ENCODE assay signal across 10 cellular contexts in genomic region chr5:174751154-174751990, GRCh38. TPM values are rescaled to one million over a fixed set of nuclear protein-coding genes. Genes with fewer than 3 reads are reported as not detected.
A peak's percentile ranks its signal among the peaks of the same experiment; 100 is the strongest.
DNase-seq lines count a peak whose midpoint lies in the region; TF ChIP-seq lines count a peak whose summit lies in the region.
"Had no signal": no experiment of that assay in that cellular context is flagged by ENCODE, and none has a peak within 500 bp of the region (broad histone marks: within the 10 kb centered on the region; RNA-seq: fewer than 3 reads in every experiment).

No MANE protein-coding gene starts in this region.

- no peaks in the 10 kb centered on the region for H4K20me1 ChIP-seq in osteoblast (ENCODE audit: insufficient read depth, low read length)

- peak; percentile 59 for DNase-seq in Caki2 (ENCODE audit: low read depth)
- peak; percentile 23 to 64 for DNase-seq in NCI-H526 (lab: John Stamatoyannopoulos, UW)
- no peak for DNase-seq in esophagus muscularis mucosa (ENCODE audit: extremely low spot score)
- no peak for DNase-seq in osteoblast (ENCODE audit: insufficient read length, low spot score, missing footprints)
- DNase-seq in activated T-helper 1 cell treated with anti-CD3 and anti-CD28 coated beads, Interleukin-12 subunit alpha, Interleukin-12 subunit beta, Interleukin-2, Interleukin-4 antibody, amounts not matched to agents 30 ng/mL and 10 ng/mL and 1 ng/mL, durations not matched to agents 14 hours and 24 hours and 36 hours (ENCODE audit: low spot score) = no peak
- DNase-seq in erythroblast (lab: John Stamatoyannopoulos, UW) = no peak
- no peak for DNase-seq in superior temporal gyrus (ENCODE audit: extremely low spot score)
- no peak for DNase-seq in activated T-helper 2 cell treated with anti-CD3 and anti-CD28 coated beads, Interferon-gamma antibody, Interleukin-2, Interleukin-4, amounts not matched to agents 10 μg/mL and 5 μg/mL and 100 μg/mL, durations not matched to agents 14 hours and 24 hours and 36 hours (ENCODE audit: low spot score)
- DNase-seq: activated naive CD4-positive, alpha-beta T cell treated with Interleukin-2 at 50 U/mL for 16 hours had no signal

- intact Hi-C loops in esophagus muscularis mucosa (cut with DNase I) = no loop called here
- intact Hi-C loops in activated T-helper 1 cell treated with anti-CD3 and anti-CD28 coated beads, Interleukin-12 subunit alpha, Interleukin-12 subunit beta, Interleukin-2, Interleukin-4 antibody, amounts not matched to agents 30 ng/mL and 10 ng/mL and 1 ng/mL, durations not matched to agents 14 hours and 24 hours and 36 hours (cut with micrococcal nuclease) = no loop called here
- intact Hi-C loops in activated T-helper 2 cell treated with anti-CD3 and anti-CD28 coated beads, Interferon-gamma antibody, Interleukin-2, Interleukin-4, amounts not matched to agents 10 μg/mL and 5 μg/mL and 100 μg/mL, durations not matched to agents 14 hours and 24 hours and 36 hours (cut with micrococcal nuclease) = no loop called here

- no peaks in the 10 kb centered on the region for H3K9me3 Mint-ChIP-seq in activated T-helper 1 cell treated with anti-CD3 and anti-CD28 coated beads, Interleukin-12 subunit alpha, Interleukin-12 subunit beta, Interleukin-2, Interleukin-4 antibody, amounts not matched to agents 30 ng/mL and 10 ng/mL and 1 ng/mL, durations not matched to agents 14 hours and 24 hours and 36 hours
- no peaks in the 10 kb centered on the region for H3K9me3 Mint-ChIP-seq in activated T-helper 2 cell treated with anti-CD3 and anti-CD28 coated beads, Interferon-gamma antibody, Interleukin-2, Interleukin-4, amounts not matched to agents 10 μg/mL and 5 μg/mL and 100 μg/mL, durations not matched to agents 14 hours and 24 hours and 36 hours

- TF ChIP-seq POLR2A in esophagus muscularis mucosa (IDR thresholded peaks at IDR 0.05; ENCODE audit: low read depth) (no peak), erythroblast (IDR thresholded peaks at IDR 0.05; ENCODE audit: low read length) (no peak)

- no peaks in the 10 kb centered on the region for H3K9me3 ChIP-seq in esophagus muscularis mucosa
- H3K9me3 ChIP-seq in osteoblast (ENCODE audit: low read depth, low read length) = no peaks in the 10 kb centered on the region

- H3K4me3 ChIP-seq in esophagus muscularis mucosa = peak overlapping the region; percentile 47 to 54 (median 50)
- H3K4me3 ChIP-seq in osteoblast (ENCODE audit: insufficient read depth, low read length) = peak overlapping the region; percentile 28

- 2% methylated on average over 12 of the region's 89 CpGs for whole genome bisulfite sequencing in esophagus muscularis mucosa

- no peaks in the 10 kb centered on the region for H3K36me3 Mint-ChIP-seq in activated T-helper 1 cell treated with anti-CD3 and anti-CD28 coated beads, Interleukin-12 subunit alpha, Interleukin-12 subunit beta, Interleukin-2, Interleukin-4 antibody, amounts not matched to agents 30 ng/mL and 10 ng/mL and 1 ng/mL, durations not matched to agents 14 hours and 24 hours and 36 hours (ENCODE audit: low read depth)
- H3K36me3 Mint-ChIP-seq in activated T-helper 2 cell treated with anti-CD3 and anti-CD28 coated beads, Interferon-gamma antibody, Interleukin-2, Interleukin-4, amounts not matched to agents 10 μg/mL and 5 μg/mL and 100 μg/mL, durations not matched to agents 14 hours and 24 hours and 36 hours (ENCODE audit: low read depth) = no peaks in the 10 kb centered on the region

- H3K36me3 ChIP-seq in esophagus muscularis mucosa (no peaks in the 10 kb centered on the region), osteoblast (ENCODE audit: insufficient read depth, low read length) (no peaks in the 10 kb centered on the region)

- H3K4me1 Mint-ChIP-seq in activated T-helper 1 cell treated with anti-CD3 and anti-CD28 coated beads, Interleukin-12 subunit alpha, Interleukin-12 subunit beta, Interleukin-2, Interleukin-4 antibody, amounts not matched to agents 30 ng/mL and 10 ng/mL and 1 ng/mL, durations not matched to agents 14 hours and 24 hours and 36 hours (ENCODE audit: low read depth) = no peaks in the 10 kb centered on the region
- H3K4me1 Mint-ChIP-seq in activated T-helper 2 cell treated with anti-CD3 and anti-CD28 coated beads, Interferon-gamma antibody, Interleukin-2, Interleukin-4, amounts not matched to agents 10 μg/mL and 5 μg/mL and 100 μg/mL, durations not matched to agents 14 hours and 24 hours and 36 hours (ENCODE audit: low read depth) = no peaks in the 10 kb centered on the region

- H3K4me1 ChIP-seq in esophagus muscularis mucosa = peaks cover 10 to 14% (median 12%) of the 10 kb centered on the region in 4 donors
- no peaks in the 10 kb centered on the region for H3K4me1 ChIP-seq in osteoblast (ENCODE audit: insufficient read depth, low read length)

- in situ Hi-C loops in Caki2 (cut with HindIII; ENCODE audit: low pct_unique_long_range_greater_than_20kb, low sequenced_read_pairs) = no loop called here

- no peak overlapping the region for H3K27ac ChIP-seq in esophagus muscularis mucosa (replicated peaks in 1 of 4)
- H3K27ac ChIP-seq in osteoblast (ENCODE audit: low read depth, low read length) = no peak overlapping the region

- peak overlapping the region; percentile 28 for H3K4me2 ChIP-seq in osteoblast (ENCODE audit: insufficient read depth, low read length)

- H3K27me3 ChIP-seq in esophagus muscularis mucosa (peaks cover 0 to 43% (median 15%) of the 10 kb centered on the region in 4 donors), osteoblast (ENCODE audit: insufficient read depth, low read length) (peaks cover 17% of the 10 kb centered on the region)

- no peak overlapping the region for H3K27ac Mint-ChIP-seq in activated T-helper 1 cell treated with anti-CD3 and anti-CD28 coated beads, Interleukin-12 subunit alpha, Interleukin-12 subunit beta, Interleukin-2, Interleukin-4 antibody, amounts not matched to agents 30 ng/mL and 10 ng/mL and 1 ng/mL, durations not matched to agents 14 hours and 24 hours and 36 hours
- H3K27ac Mint-ChIP-seq in activated T-helper 2 cell treated with anti-CD3 and anti-CD28 coated beads, Interferon-gamma antibody, Interleukin-2, Interleukin-4, amounts not matched to agents 10 μg/mL and 5 μg/mL and 100 μg/mL, durations not matched to agents 14 hours and 24 hours and 36 hours = no peak overlapping the region

- H2AFZ ChIP-seq in osteoblast (ENCODE audit: low read length) = no peak overlapping the region

- no peak for TF ChIP-seq EP300 in esophagus muscularis mucosa (IDR thresholded peaks at IDR 0.05)

- no peak overlapping the region for H3K4me3 Mint-ChIP-seq in activated T-helper 1 cell treated with anti-CD3 and anti-CD28 coated beads, Interleukin-12 subunit alpha, Interleukin-12 subunit beta, Interleukin-2, Interleukin-4 antibody, amounts not matched to agents 30 ng/mL and 10 ng/mL and 1 ng/mL, durations not matched to agents 14 hours and 24 hours and 36 hours
- no peak overlapping the region for H3K4me3 Mint-ChIP-seq in activated T-helper 2 cell treated with anti-CD3 and anti-CD28 coated beads, Interferon-gamma antibody, Interleukin-2, Interleukin-4, amounts not matched to agents 10 μg/mL and 5 μg/mL and 100 μg/mL, durations not matched to agents 14 hours and 24 hours and 36 hours (ENCODE audit: low read depth)

- TF ChIP-seq CTCF in esophagus muscularis mucosa (IDR thresholded peaks at IDR 0.05) (no peak), osteoblast (IDR thresholded peaks at IDR 0.05; ENCODE audit: extremely low read depth, low read depth, low read length) (no peak)

- H3K79me2 ChIP-seq in osteoblast (ENCODE audit: insufficient read depth, low read length) = no peaks in the 10 kb centered on the region

- H3K27me3 Mint-ChIP-seq in activated T-helper 1 cell treated with anti-CD3 and anti-CD28 coated beads, Interleukin-12 subunit alpha, Interleukin-12 subunit beta, Interleukin-2, Interleukin-4 antibody, amounts not matched to agents 30 ng/mL and 10 ng/mL and 1 ng/mL, durations not matched to agents 14 hours and 24 hours and 36 hours (ENCODE audit: insufficient read depth) = peaks cover 10% of the 10 kb centered on the region
- H3K27me3 Mint-ChIP-seq in activated T-helper 2 cell treated with anti-CD3 and anti-CD28 coated beads, Interferon-gamma antibody, Interleukin-2, Interleukin-4, amounts not matched to agents 10 μg/mL and 5 μg/mL and 100 μg/mL, durations not matched to agents 14 hours and 24 hours and 36 hours (ENCODE audit: low read depth) = peaks cover 31% of the 10 kb centered on the region

RNA-seq across cellular contexts. Expression of gene MSX2, which starts 27.0 kb away (rescaled TPM):
- 7.5 and 25.3 TPM in 2 replicates for total RNA-seq in Caki2 (2014; rRNA removed; shearing (Covaris generic); ENCODE audit: low replicate concordance)
- total RNA-seq in esophagus muscularis mucosa (1 to 10 TPM; 1.8 to 4.0 (median 2.2) TPM), osteoblast (1.5 and 2.2 TPM in 2 replicates)
- not detected in 2 replicates for total RNA-seq in activated T-helper 1 cell treated with anti-CD3 and anti-CD28 coated beads, Interleukin-12 subunit alpha, Interleukin-12 subunit beta, Interleukin-2, Interleukin-4 antibody, amounts not matched to agents 30 ng/mL and 10 ng/mL and 1 ng/mL, durations not matched to agents 14 hours and 24 hours and 36 hours
- total RNA-seq in activated T-helper 2 cell treated with anti-CD3 and anti-CD28 coated beads, Interferon-gamma antibody, Interleukin-2, Interleukin-4, amounts not matched to agents 10 μg/mL and 5 μg/mL and 100 μg/mL, durations not matched to agents 14 hours and 24 hours and 36 hours = not detected in 2 replicates
- total RNA-seq: lung microvascular endothelial cell had no signal

Comparison
In these comparisons a context has a peak if more than half of its experiments do, and no peak if none do; other contexts are left out.
1. DNase-seq: peak in Caki2 (single experiment) and NCI-H526 (2 of 2); none in esophagus muscularis mucosa (single experiment), osteoblast (single experiment), activated T-helper 1 cell treated with anti-CD3 and anti-CD28 coated beads, Interleukin-12 subunit alpha, Interleukin-12 subunit beta, Interleukin-2, Interleukin-4 antibody, amounts not matched to agents 30 ng/mL and 10 ng/mL and 1 ng/mL, durations not matched to agents 14 hours and 24 hours and 36 hours (single experiment), erythroblast (0 of 2), superior temporal gyrus (single experiment) and activated T-helper 2 cell treated with anti-CD3 and anti-CD28 coated beads, Interferon-gamma antibody, Interleukin-2, Interleukin-4, amounts not matched to agents 10 μg/mL and 5 μg/mL and 100 μg/mL, durations not matched to agents 14 hours and 24 hours and 36 hours (single experiment).